1 cellular context compared by ENCODE assay signal in the genomic region with DNA sequence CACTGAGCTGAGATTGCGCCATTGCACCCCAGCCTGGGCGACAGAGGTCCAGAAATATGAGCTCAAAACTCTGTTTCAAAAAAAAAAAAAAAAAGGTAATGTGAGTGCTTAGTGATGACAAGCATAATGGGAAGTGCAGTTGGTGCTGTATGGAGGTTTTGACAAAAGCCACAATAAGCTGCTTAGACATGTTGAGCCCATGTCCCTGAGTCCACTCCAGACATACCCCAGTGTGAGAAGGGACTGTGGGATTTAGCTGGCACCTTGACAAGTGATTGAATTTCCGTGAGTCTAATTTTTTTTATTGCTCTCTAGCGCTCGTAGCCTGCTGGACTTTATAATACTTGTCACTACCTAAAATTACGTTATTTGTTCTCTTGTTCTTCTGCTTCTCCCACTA.
TF ChIP-seq lines count a peak whose summit lies in the region.

No MANE protein-coding gene starts in this region.

TF ChIP-seq in K562, 482 proteins besides CTCF, POLR2A, EP300 and RAD21:
- TF ChIP-seq CEBPB (tag; IDR thresholded peaks at IDR 0.05) (0 out of 2 replicates have a peak, but pooled peaks have one; percentile 33), ZNF551 (CRISPR knock-in tag; IDR thresholded peaks at IDR 0.05) (no peak)
